In the genomic region with DNA sequence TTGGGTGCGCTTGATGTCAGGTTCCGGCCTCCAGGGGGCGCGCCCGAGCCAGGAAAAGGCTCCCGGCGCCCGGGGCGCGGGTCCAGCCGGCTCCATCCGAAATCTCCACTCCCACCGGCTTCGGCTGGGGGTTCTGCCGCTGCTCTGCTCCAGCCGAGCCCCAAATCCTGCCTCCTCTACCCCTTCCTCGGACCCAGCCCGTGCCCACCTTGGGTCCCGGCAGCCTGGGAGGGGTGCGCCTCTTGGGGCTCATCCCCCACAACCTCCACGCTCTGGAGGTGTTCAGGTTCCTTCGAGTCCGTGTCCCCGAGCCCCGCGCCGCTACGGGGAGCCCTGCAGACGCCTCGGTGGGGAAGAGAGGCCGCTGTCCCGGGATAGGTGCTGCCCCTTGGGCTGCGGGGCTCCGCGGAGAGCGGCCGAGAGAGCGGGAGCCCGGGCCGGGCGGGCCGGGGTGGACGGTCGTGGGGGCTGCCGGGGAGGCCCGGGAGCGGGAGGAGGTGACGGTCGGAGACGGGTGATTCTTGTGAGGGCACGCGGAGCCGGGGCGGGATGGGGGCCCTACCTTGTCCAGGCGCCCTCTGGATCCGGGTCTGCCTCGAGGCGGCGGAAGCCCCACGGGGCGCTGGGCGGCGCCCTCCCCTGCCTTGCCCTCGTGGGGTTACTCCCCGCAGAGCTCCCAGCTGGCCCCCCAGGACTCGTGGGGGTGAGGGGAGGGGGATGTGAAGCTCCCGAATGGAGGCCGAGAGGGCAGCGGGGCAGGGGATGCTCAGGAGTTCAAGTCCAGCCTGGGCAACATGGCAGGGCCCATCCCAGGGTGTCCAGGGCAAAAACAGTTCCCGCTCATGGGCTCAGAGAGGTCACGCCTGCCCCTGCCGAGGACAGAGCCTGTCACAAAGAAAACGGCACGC, we compare ENCODE assay signal across 1 cellular context.
A peak's percentile ranks its signal among the peaks of the same experiment; 100 is the strongest.
TF ChIP-seq lines count a peak whose summit lies in the region.

No MANE protein-coding gene starts in this region.

TF ChIP-seq in endothelial cell of umbilical vein, 7 proteins besides CTCF, POLR2A, EP300 and RAD21:
- TF ChIP-seq JUN (IDR thresholded peaks at IDR 0.05; ENCODE audit: borderline replicate concordance, insufficient read depth, insufficient read length, low read depth) (no peak), GATA2 (IDR thresholded peaks at IDR 0.05; ENCODE audit: insufficient read depth, insufficient read length, low read depth, low read length) (no peak), POLR2AphosphoS5 (IDR thresholded peaks at IDR 0.05; ENCODE audit: insufficient read depth, low read depth, low read length) (peak; percentile 36), MYC (IDR thresholded peaks at IDR 0.05; ENCODE audit: low read depth, low read length) (no peak), EZH2 (IDR thresholded peaks at IDR 0.05; ENCODE audit: borderline replicate concordance, low read depth, low read length, severe bottlenecking) (no peak), FOS (IDR thresholded peaks at IDR 0.05; ENCODE audit: borderline replicate concordance, insufficient read depth, low read length) (no peak)
